In genomic region chr3:65930650-65931049, GRCh38 we compare ENCODE assay signal across 9 cellular contexts.
"Had no signal": no experiment of that assay in that cellular context is flagged by ENCODE, and none has a peak within 500 bp of the region (broad histone marks: within the 10 kb centered on the region; RNA-seq: fewer than 3 reads in every experiment).

No MANE protein-coding gene starts in this region.

- H3K27ac Mint-ChIP-seq: HFFc6 had no signal

- H3K4me2 ChIP-seq: KMS-11 had no signal

- DNase-seq: GOT3, HFFc6, IMR-90, KBM-7 had no signal

- H3K36me3 ChIP-seq: HAP-1 had no signal

- H3K4me3 ChIP-seq: HAP-1 had no signal

- H3K27ac ChIP-seq: HL-60, KMS-11 had no signal

- ATAC-seq: HCT116 had no signal

- H3K4me3 Mint-ChIP-seq: HFFc6 had no signal

- H3K9ac ChIP-seq: KMS-11 had no signal

- FAIRE-seq: H54 had no signal
